11 cellular contexts compared by ENCODE assay signal in genomic region chr6:20467437-20467836, GRCh38.
A peak's percentile ranks its signal among the peaks of the same experiment; 100 is the strongest.
DNase-seq lines count a peak whose midpoint lies in the region; ATAC-seq lines count a peak whose summit lies in the region.
"Had no signal": no experiment of that assay in that cellular context is flagged by ENCODE, and none has a peak within 500 bp of the region (broad histone marks: within the 10 kb centered on the region; RNA-seq: fewer than 3 reads in every experiment).

No MANE protein-coding gene starts in this region.

- H3K9me3 ChIP-seq in CD4-positive, CD25-positive, alpha-beta regulatory T cell (ENCODE audit: control insufficient read depth in 2 of 2, low read length in 2 of 2), result no peaks in the 10 kb centered on the region
- H3K9me3 ChIP-seq: sigmoid colon had no signal

- DNase-seq in CD4-positive, CD25-positive, alpha-beta regulatory T cell, result no peak
- no peak for DNase-seq in GM19240 (ENCODE audit: insufficient read length, low spot score)
- DNase-seq in cortex of kidney (lab: John Stamatoyannopoulos, UW), result no peak
- no peak for DNase-seq in left colon
- no peak for DNase-seq in amniotic stem cell (lab: John Stamatoyannopoulos, UW)
- DNase-seq: NCI-H2081, sigmoid colon had no signal

- no peak overlapping the region for H3K4me3 ChIP-seq in CD4-positive, CD25-positive, alpha-beta regulatory T cell (ENCODE audit: low read depth, low read length)
- H3K4me3 ChIP-seq: sigmoid colon had no signal

- peaks cover 31% of the 10 kb centered on the region for H3K36me3 Mint-ChIP-seq in CD4-positive, CD25-positive, alpha-beta regulatory T cell

- peaks cover 6% of the 10 kb centered on the region for H3K36me3 ChIP-seq in CD4-positive, CD25-positive, alpha-beta regulatory T cell (ENCODE audit: control insufficient read depth, insufficient read depth, low read length)
- H3K36me3 ChIP-seq: sigmoid colon had no signal

- no peak for ATAC-seq in CD4-positive, CD25-positive, alpha-beta regulatory T cell (ENCODE audit: low read depth in 2 of 2)
- ATAC-seq in GM19023 (IDR thresholded peaks at IDR 0.05; ENCODE audit: unreplicated experiment) (peak; percentile 68), HG02610 (IDR thresholded peaks at IDR 0.05; ENCODE audit: unreplicated experiment) (peak; percentile 74), HG03460 (IDR thresholded peaks at IDR 0.05; ENCODE audit: unreplicated experiment) (peak; percentile 58), left colon (no peak)

- no peaks in the 10 kb centered on the region for H3K27me3 ChIP-seq in CD4-positive, CD25-positive, alpha-beta regulatory T cell (ENCODE audit: control insufficient read depth, insufficient read depth, low read length)
- H3K27me3 ChIP-seq: sigmoid colon had no signal

- no peaks in the 10 kb centered on the region for H3K4me1 ChIP-seq in CD4-positive, CD25-positive, alpha-beta regulatory T cell (ENCODE audit: control insufficient read depth, insufficient read depth, low read length, poor library complexity, severe bottlenecking)
- H3K4me1 ChIP-seq: sigmoid colon had no signal

- H3K4me3 Mint-ChIP-seq in CD4-positive, CD25-positive, alpha-beta regulatory T cell, result no peak overlapping the region
- H3K4me3 Mint-ChIP-seq: mesothelial cell of epicardium had no signal

- H3K27ac Mint-ChIP-seq in CD4-positive, CD25-positive, alpha-beta regulatory T cell, result peak overlapping the region in 2 of 3 donors; percentile 12 to 70
- H3K27ac Mint-ChIP-seq: mesothelial cell of epicardium had no signal

- intact Hi-C loops in left colon (cut with DNase I, micrococcal nuclease), result no loop called here

- H3K27ac ChIP-seq in CD4-positive, CD25-positive, alpha-beta regulatory T cell (ENCODE audit: insufficient read depth, low read length, poor library complexity, severe bottlenecking), result no peak overlapping the region
- H3K27ac ChIP-seq: sigmoid colon had no signal

- no peaks in the 10 kb centered on the region for H3K9me3 Mint-ChIP-seq in CD4-positive, CD25-positive, alpha-beta regulatory T cell

- H3K27me3 Mint-ChIP-seq in CD4-positive, CD25-positive, alpha-beta regulatory T cell, result no peaks in the 10 kb centered on the region

- H3K4me1 Mint-ChIP-seq in CD4-positive, CD25-positive, alpha-beta regulatory T cell, result peaks cover 14 to 31% (median 17%) of the 10 kb centered on the region in 4 donors

Comparison
In these comparisons a context has a peak if more than half of its experiments do, and no peak if none do; other contexts are left out.
1. ATAC-seq: peak in GM19023 (single experiment), HG02610 (single experiment) and HG03460 (single experiment); none in CD4-positive, CD25-positive, alpha-beta regulatory T cell (0 of 2) and left colon (single experiment).